In the genomic region with DNA sequence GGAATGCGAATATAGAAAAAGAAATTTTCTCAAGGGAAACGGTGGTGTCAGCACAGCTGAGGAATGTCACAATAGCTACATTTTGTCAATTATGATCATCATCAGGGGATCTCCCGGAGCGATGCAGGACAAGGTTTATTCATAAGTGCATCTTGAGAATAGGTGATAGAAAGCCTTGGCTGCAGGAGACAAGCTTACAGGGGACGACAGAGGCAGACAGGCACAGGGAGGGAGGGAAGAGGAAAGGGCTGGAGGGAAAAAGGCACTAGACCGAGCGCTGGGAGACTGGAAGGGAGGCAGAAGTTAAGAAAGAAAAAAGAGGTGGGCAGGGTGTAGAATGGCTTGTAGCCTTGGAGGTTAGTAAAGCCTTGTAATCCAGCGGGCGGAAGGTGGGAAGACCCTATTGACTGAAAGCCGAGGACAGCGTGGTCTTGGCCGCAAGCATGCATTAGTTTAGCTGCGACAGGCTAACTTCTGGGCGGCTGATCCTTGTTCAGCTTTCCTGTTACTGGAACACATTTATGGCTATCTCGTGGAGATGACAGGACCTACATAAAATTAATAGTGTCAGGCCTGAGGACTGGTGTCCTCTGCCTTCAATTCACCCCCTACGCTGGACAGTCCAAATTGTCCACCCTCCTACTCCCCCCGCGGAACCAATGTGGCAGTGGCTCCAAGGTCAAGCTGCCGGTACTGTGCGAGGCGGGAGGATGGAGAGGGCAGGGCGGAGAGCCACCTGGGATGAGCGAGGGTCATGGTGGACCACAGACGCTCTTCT, we compare ENCODE assay signal across 8 cellular contexts. TPM values are rescaled to one million over a fixed set of nuclear protein-coding genes. Genes with fewer than 3 reads are reported as not detected.
DNase-seq lines count a peak whose midpoint lies in the region; ATAC-seq, FAIRE-seq and TF ChIP-seq lines count a peak whose summit lies in the region.

No MANE protein-coding gene starts in this region.

- intact Hi-C loops in activated CD8-positive, alpha-beta T cell treated with anti-CD3 and anti-CD28 coated beads for 36 hours (cut with micrococcal nuclease), result loop anchor here (5.0 kb wide), 1 partner anchor 467 kb away; no protein-coding TSS in a partner anchor
- intact Hi-C loops in left cardiac atrium (cut with DNase I), result no loop called here
- intact Hi-C loops in pancreas (cut with DNase I), result no loop called here

- H3K4me1 Mint-ChIP-seq in activated CD8-positive, alpha-beta T cell treated with anti-CD3 and anti-CD28 coated beads for 36 hours (ENCODE audit: low read depth), result peaks cover 28% of the 10 kb centered on the region

- DNase-seq in HEK293T (ENCODE audit: extremely low spot score), result peak; percentile 12
- DNase-seq in activated CD8-positive, alpha-beta T cell treated with anti-CD3 and anti-CD28 coated beads for 36 hours, result peak; percentile 9
- DNase-seq in left cardiac atrium, result peak; percentile 21
- peak; percentile 12 to 64 (median 37) for DNase-seq in pancreas
- DNase-seq in NCI-H526 treated with DMSO at 0.1 percent for 48 hours (lab: John Stamatoyannopoulos, UW), result no peak
- DNase-seq in NCI-H128 (lab: John Stamatoyannopoulos, UW; ENCODE audit: unreplicated experiment), result no peak

- H3K27me3 ChIP-seq in pancreas, result no peaks in the 10 kb centered on the region

- CTCF ChIA-PET in HEK293T (lab: Yijun Ruan, JAX), result interaction anchor here (0.5 to 0.9 kb wide), 2 partner anchors 10 to 37 kb away, joined by 4 read pairs; no protein-coding TSS in a partner anchor
- CTCF ChIA-PET in activated CD8-positive, alpha-beta T cell treated with anti-CD3 and anti-CD28 coated beads for 36 hours (lab: Charles Lee), result interaction anchor here (2.5 kb wide), 1 partner anchor 11 kb away, joined by 13 read pairs; no protein-coding TSS in a partner anchor

- POLR2A ChIA-PET in HEK293T (lab: Yijun Ruan, JAX), result interaction anchor here (0.7 kb wide), 1 partner anchor 8 kb away, joined by 4 read pairs; no protein-coding TSS in a partner anchor
- POLR2A ChIA-PET in activated CD8-positive, alpha-beta T cell treated with anti-CD3 and anti-CD28 coated beads for 36 hours (lab: Charles Lee), result interaction anchor here (0.5 kb wide), 1 partner anchor 68 kb away, joined by 3 read pairs; no protein-coding TSS in a partner anchor

- TF ChIP-seq CTCF in activated CD8-positive, alpha-beta T cell treated with anti-CD3 and anti-CD28 coated beads for 36 hours (IDR thresholded peaks at IDR 0.05), result no peak
- TF ChIP-seq CTCF in pancreas (IDR thresholded peaks at IDR 0.05), result no peak

- H3K9me3 ChIP-seq in pancreas, result no peaks in the 10 kb centered on the region

- H3K9me3 Mint-ChIP-seq in activated CD8-positive, alpha-beta T cell treated with anti-CD3 and anti-CD28 coated beads for 36 hours, result no peaks in the 10 kb centered on the region

- peak overlapping the region; percentile 62 to 91 (median 76) for H3K4me3 ChIP-seq in pancreas

- peak overlapping the region; percentile 83 for H3K4me3 Mint-ChIP-seq in activated CD8-positive, alpha-beta T cell treated with anti-CD3 and anti-CD28 coated beads for 36 hours

- WGBS in pancreas, 2 donors, result 17 to 20% methylated on average over 24 of the region's 24 CpGs

- H3K36me3 Mint-ChIP-seq in activated CD8-positive, alpha-beta T cell treated with anti-CD3 and anti-CD28 coated beads for 36 hours (ENCODE audit: low read depth), result no peaks in the 10 kb centered on the region

- no peak for ATAC-seq in activated CD8-positive, alpha-beta T cell treated with anti-CD3 and anti-CD28 coated beads for 36 hours
- ATAC-seq in left cardiac atrium, result peak in 1 of 2 donors; percentile 37
- ATAC-seq in pancreas, result peak in 3 of 4 donors; percentile 10 to 23 (median 22)
- no peak for ATAC-seq in HG03354 (IDR thresholded peaks at IDR 0.05; ENCODE audit: poor library complexity, severe bottlenecking, unreplicated experiment)
- ATAC-seq in GM21529 (IDR thresholded peaks at IDR 0.05; ENCODE audit: unreplicated experiment), result no peak

- H3K27ac Mint-ChIP-seq in activated CD8-positive, alpha-beta T cell treated with anti-CD3 and anti-CD28 coated beads for 36 hours, result peak overlapping the region; percentile 80

- peaks cover 38% of the 10 kb centered on the region for H3K27me3 Mint-ChIP-seq in activated CD8-positive, alpha-beta T cell treated with anti-CD3 and anti-CD28 coated beads for 36 hours

- no peaks in the 10 kb centered on the region for H3K36me3 ChIP-seq in pancreas

- no peak for FAIRE-seq in pancreas (lab: Jason Lieb, UNC)

- H3K27ac ChIP-seq in pancreas, result peak overlapping the region in 3 of 4 donors; percentile 51 to 88 (median 86)

- peaks cover 0 to 5% (median 0%) of the 10 kb centered on the region in 3 donors for H3K4me1 ChIP-seq in pancreas

TF ChIP-seq in HEK293T, 16 proteins besides CTCF, POLR2A, EP300 and RAD21:
- TF ChIP-seq ELF4 (IDR thresholded peaks at IDR 0.05) (no peak), NFRKB (IDR thresholded peaks at IDR 0.05) (no peak), CTBP1 (IDR thresholded peaks at IDR 0.05; ENCODE audit: borderline replicate concordance) (peak; percentile 41; the same call in 1 of the 2 replicates), L3MBTL2 (conservative IDR thresholded peaks at IDR 0.05) (peak; percentile 20; the same call in 1 of the 2 replicates)

RNA-seq across cellular contexts. Expression of gene NECTIN3, which starts 1.5 kb away (rescaled TPM):
- total RNA-seq in activated CD8-positive, alpha-beta T cell treated with anti-CD3 and anti-CD28 coated beads for 36 hours, result 1 to 10 TPM; 3.0 to 4.3 TPM
- total RNA-seq in left cardiac atrium (10 to 100 TPM; 12.2 to 13.2 TPM), pancreas (10 to 100 TPM in 2 of 6 donors, 1 to 10 TPM in 4; 5.1 to 10.3 (median 8.1) TPM)
- polyA plus RNA-seq in pancreas, result 1 to 10 TPM; 1.3 to 6.8 TPM

Comparison
In these comparisons a context has a peak if more than half of its experiments do, and no peak if none do; other contexts are left out.
1. DNase-seq: peak in HEK293T (single experiment), activated CD8-positive, alpha-beta T cell treated with anti-CD3 and anti-CD28 coated beads for 36 hours (single experiment), left cardiac atrium (single experiment) and pancreas (6 of 6); none in NCI-H526 treated with DMSO at 0.1 percent for 48 hours (single experiment) and NCI-H128 (single experiment).
2. ATAC-seq: peak in pancreas (3 of 4); none in activated CD8-positive, alpha-beta T cell treated with anti-CD3 and anti-CD28 coated beads for 36 hours (single experiment), HG03354 (single experiment) and GM21529 (single experiment).